ENCODE assay signal across 1 cellular context in genomic region chr1:47442844-47443529, GRCh38.
TF ChIP-seq lines count a peak whose summit lies in the region.

No MANE protein-coding gene starts in this region.

TF ChIP-seq in GM12891, 5 proteins besides CTCF, POLR2A, EP300 and RAD21:
- TF ChIP-seq POU2F2 (IDR thresholded peaks at IDR 0.05; ENCODE audit: low read depth, low read length) (no peak), TAF1 (IDR thresholded peaks at IDR 0.05; ENCODE audit: low read depth, low read length) (no peak), PAX5 (IDR thresholded peaks at IDR 0.05; ENCODE audit: insufficient read depth, low read length, severe bottlenecking) (no peak), POLR2AphosphoS5 (IDR thresholded peaks at IDR 0.05; ENCODE audit: low read depth, low read length) (no peak), SPI1 (IDR thresholded peaks at IDR 0.05; ENCODE audit: low read depth, low read length) (no peak)
TF ChIP-seq in GM12891: peak in this region for 0.
